Comparison of ENCODE assay signal across 8 cellular contexts in genomic region chr4:781493-782216, GRCh38.
A peak's percentile ranks its signal among the peaks of the same experiment; 100 is the strongest.
DNase-seq lines count a peak whose midpoint lies in the region; ATAC-seq and FAIRE-seq lines count a peak whose summit lies in the region.

No MANE protein-coding gene starts in this region.

- ATAC-seq in GM19324 (IDR thresholded peaks at IDR 0.05; ENCODE audit: low FRiP score, unreplicated experiment) (peak; percentile 99), HG03460 (IDR thresholded peaks at IDR 0.05; ENCODE audit: unreplicated experiment) (peak; percentile 93)

- peak; percentile 95 for FAIRE-seq in colon (lab: Jason Lieb, UNC)

- DNase-seq in NCI-H524 treated with DMSO at 0.1 percent for 48 hours (lab: John Stamatoyannopoulos, UW) (peak; percentile 92), kidney glomerular epithelial cell (lab: John Stamatoyannopoulos, UW) (peak; percentile 96)
- peak; percentile 99 for DNase-seq in activated CD4-positive, alpha-beta T cell treated with anti-CD3 and anti-CD28 coated beads for 48 hours
- DNase-seq in stimulated activated CD4-positive, alpha-beta T cell treated with anti-CD3 and anti-CD28 coated beads, Interleukin-15, amount 100 ng/mL, for 48 hours (ENCODE audit: low read depth in 2 of 2) = peak; percentile 96 to 98

- peak overlapping the region; percentile 98 for H3K27ac ChIP-seq in BLaER1

- peaks cover 38% of the 10 kb centered on the region for H3K36me3 ChIP-seq in BLaER1

- H3K4me3 ChIP-seq in BLaER1 = peak overlapping the region; percentile 100

- peaks cover 48% of the 10 kb centered on the region for H4K20me1 ChIP-seq in BLaER1

- peaks cover 5% of the 10 kb centered on the region; the same call in 1 of the 2 replicates for H3K9me3 ChIP-seq in BLaER1

- peak overlapping the region; percentile 99 for H3K9ac ChIP-seq in BLaER1

- peak overlapping the region; percentile 96 for H3K4me2 ChIP-seq in BLaER1

- H3K4me1 ChIP-seq in BLaER1 = peaks cover 49% of the 10 kb centered on the region

- peaks cover 6% of the 10 kb centered on the region; the same call in 1 of the 2 replicates for H3K27me3 ChIP-seq in BLaER1

Comparison
In these comparisons a context has a peak if more than half of its experiments do, and no peak if none do; other contexts are left out.
1. Peak in every context shown above with its lines: DNase-seq, ATAC-seq, H3K4me3 ChIP-seq and H3K27ac ChIP-seq.